9 cellular contexts compared by ENCODE assay signal in genomic region chr17:5499790-5500189, GRCh38. TPM values are rescaled to one million over a fixed set of nuclear protein-coding genes. Genes with fewer than 3 reads are reported as not detected.
DNase-seq lines count a peak whose midpoint lies in the region; ATAC-seq and TF ChIP-seq lines count a peak whose summit lies in the region.
"Had no signal": no experiment of that assay in that cellular context is flagged by ENCODE, and none has a peak within 500 bp of the region (broad histone marks: within the 10 kb centered on the region; RNA-seq: fewer than 3 reads in every experiment).

No MANE protein-coding gene starts in this region.

- H3K27ac Mint-ChIP-seq in IgD-negative memory B cell: peak overlapping the region in 1 of 3 donors; percentile 43

- no peaks in the 10 kb centered on the region for H3K36me3 ChIP-seq in neuron (ENCODE audit: insufficient read depth, low read length)

- no peaks in the 10 kb centered on the region for H3K9me3 ChIP-seq in neuron (ENCODE audit: low read length)

- H3K4me1 Mint-ChIP-seq in IgD-negative memory B cell: peaks cover 8 to 14% (median 13%) of the 10 kb centered on the region in 3 donors

- no peak for TF ChIP-seq POLR2A in erythroblast (IDR thresholded peaks at IDR 0.05; ENCODE audit: low read length)

- H3K27me3 ChIP-seq in neuron (ENCODE audit: insufficient read depth, low read length): no peaks in the 10 kb centered on the region

- no peak for DNase-seq in AG10803 (ENCODE audit: low read depth)
- DNase-seq in ecto neural progenitor cell (ENCODE audit: low spot score): peak; percentile 79
- no peak for DNase-seq in erythroblast (lab: John Stamatoyannopoulos, UW)
- DNase-seq in GM19238 (ENCODE audit: insufficient read length, low spot score): no peak
- DNase-seq in central memory CD4-positive, alpha-beta T cell: no peak
- DNase-seq: activated CD4-positive, alpha-beta T cell treated with anti-CD3 and anti-CD28 coated beads, Interleukin-2, amount 50 U/mL, for 4 hours had no signal

- H3K4me3 ChIP-seq in AG10803 (ENCODE audit: low read length) (peak overlapping the region; percentile 60), neuron (ENCODE audit: low read length) (peak overlapping the region; percentile 75)

- H3K4me3 Mint-ChIP-seq in IgD-negative memory B cell: peak overlapping the region in 3 of 4 donors; percentile 68 to 90 (median 69)

- no peak for TF ChIP-seq CTCF in AG10803 (conservative IDR thresholded peaks at IDR 0.05; ENCODE audit: low read length)

- H3K27me3 Mint-ChIP-seq in IgD-negative memory B cell: peaks cover 2% of the 10 kb centered on the region

- peaks cover 2% of the 10 kb centered on the region for H3K36me3 Mint-ChIP-seq in IgD-negative memory B cell

- peaks cover 14% of the 10 kb centered on the region for H3K4me1 ChIP-seq in neuron (ENCODE audit: insufficient read depth, low read length)

- H3K9me3 Mint-ChIP-seq in IgD-negative memory B cell: no peaks in the 10 kb centered on the region

- H2AFZ ChIP-seq in neuron (ENCODE audit: low read depth, low read length): peak overlapping the region; percentile 62

- ATAC-seq in HG02798 (IDR thresholded peaks at IDR 0.05; ENCODE audit: poor library complexity, unreplicated experiment): no peak

RNA-seq across cellular contexts. Expression of gene MIS12, which starts 13.4 kb away (rescaled TPM):
- polyA plus RNA-seq in IgD-negative memory B cell: 16.1 TPM

RNA-seq across cellular contexts. Expression of gene DERL2, which starts 13.8 kb away (rescaled TPM):
- 66.7 TPM for polyA plus RNA-seq in IgD-negative memory B cell

RNA-seq across cellular contexts. Expression of gene DHX33, which starts 31.0 kb away (rescaled TPM):
- polyA plus RNA-seq in IgD-negative memory B cell: 1.1 TPM
